2 cellular contexts compared by ENCODE assay signal in the genomic region with DNA sequence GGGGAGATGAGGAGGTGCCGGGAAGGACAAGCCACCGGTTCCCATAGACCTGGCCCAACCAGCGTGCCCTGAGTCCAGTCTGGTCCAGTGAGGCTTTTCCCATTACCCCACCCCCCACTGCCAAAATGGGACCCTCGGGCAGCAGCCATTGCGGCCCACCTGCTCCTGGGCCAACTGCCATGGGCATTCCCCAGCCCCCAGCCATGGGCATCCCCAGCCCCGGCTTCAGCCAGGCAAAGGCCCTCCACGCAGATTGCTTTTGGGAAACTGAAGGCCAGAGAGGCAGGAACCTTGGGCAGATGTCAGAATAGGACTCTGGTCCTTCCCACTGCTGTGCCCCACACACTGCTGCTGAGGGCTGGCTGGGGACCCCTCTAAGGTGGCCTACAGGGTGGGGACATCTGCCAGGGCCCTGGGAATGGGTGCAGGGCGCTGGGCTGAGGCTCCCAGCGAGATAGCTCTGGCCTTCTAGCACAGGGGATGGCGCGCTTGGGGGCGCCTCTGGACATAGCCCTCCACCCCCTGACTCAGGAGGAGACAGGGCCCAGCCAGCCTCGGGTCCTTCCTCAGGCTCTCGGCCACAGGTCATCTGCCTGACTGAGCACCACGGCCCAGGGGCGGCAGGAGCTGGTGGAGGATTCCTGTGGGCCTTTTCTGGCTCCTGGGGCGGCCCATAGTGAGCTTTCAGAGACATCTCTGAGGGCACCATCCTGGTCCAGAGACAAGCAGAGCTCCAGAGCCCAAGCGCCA.
TF ChIP-seq lines count a peak whose summit lies in the region.

No MANE protein-coding gene starts in this region.

TF ChIP-seq in GM12878, 131 proteins besides CTCF, POLR2A, EP300 and RAD21 (continues in another document):
- TF ChIP-seq BACH1 (IDR thresholded peaks at IDR 0.05; ENCODE audit: borderline replicate concordance) (peak; percentile 12; the same call in 1 of the 2 replicates), POLR2AphosphoS5 (IDR thresholded peaks at IDR 0.05; ENCODE audit: low read length) (peak; percentile 56), ZNF592 (IDR thresholded peaks at IDR 0.05) (no peak), SMC3 (IDR thresholded peaks at IDR 0.05; ENCODE audit: borderline replicate concordance, low read length) (no peak), FOXK2 (IDR thresholded peaks at IDR 0.05) (no peak), NFXL1 (IDR thresholded peaks at IDR 0.05; ENCODE audit: borderline replicate concordance) (no peak), POLR2AphosphoS2 (IDR thresholded peaks at IDR 0.05; ENCODE audit: low read depth, low read length) (peak; percentile 22; the same call in 1 of the 2 replicates), NRF1 (conservative IDR thresholded peaks at IDR 0.05; ENCODE audit: low read depth, low read length) (no peak), ZNF622 (IDR thresholded peaks at IDR 0.05) (no peak), SRF (IDR thresholded peaks at IDR 0.05; ENCODE audit: low read depth in 2 of 2, low read length in 2 of 2) (no peak), ZSCAN29 (IDR thresholded peaks at IDR 0.05) (no peak), CHD2 (IDR thresholded peaks at IDR 0.05; ENCODE audit: borderline replicate concordance, low read depth, low read length) (no peak)
- TF ChIP-seq, protein P1, sequence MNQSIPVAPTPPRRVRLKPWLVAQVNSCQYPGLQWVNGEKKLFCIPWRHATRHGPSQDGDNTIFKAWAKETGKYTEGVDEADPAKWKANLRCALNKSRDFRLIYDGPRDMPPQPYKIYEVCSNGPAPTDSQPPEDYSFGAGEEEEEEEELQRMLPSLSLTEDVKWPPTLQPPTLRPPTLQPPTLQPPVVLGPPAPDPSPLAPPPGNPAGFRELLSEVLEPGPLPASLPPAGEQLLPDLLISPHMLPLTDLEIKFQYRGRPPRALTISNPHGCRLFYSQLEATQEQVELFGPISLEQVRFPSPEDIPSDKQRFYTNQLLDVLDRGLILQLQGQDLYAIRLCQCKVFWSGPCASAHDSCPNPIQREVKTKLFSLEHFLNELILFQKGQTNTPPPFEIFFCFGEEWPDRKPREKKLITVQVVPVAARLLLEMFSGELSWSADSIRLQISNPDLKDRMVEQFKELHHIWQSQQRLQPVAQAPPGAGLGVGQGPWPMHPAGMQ (IDR thresholded peaks at IDR 0.05; ENCODE audit: borderline replicate concordance) = no peak
- TF ChIP-seq, protein P2, sequence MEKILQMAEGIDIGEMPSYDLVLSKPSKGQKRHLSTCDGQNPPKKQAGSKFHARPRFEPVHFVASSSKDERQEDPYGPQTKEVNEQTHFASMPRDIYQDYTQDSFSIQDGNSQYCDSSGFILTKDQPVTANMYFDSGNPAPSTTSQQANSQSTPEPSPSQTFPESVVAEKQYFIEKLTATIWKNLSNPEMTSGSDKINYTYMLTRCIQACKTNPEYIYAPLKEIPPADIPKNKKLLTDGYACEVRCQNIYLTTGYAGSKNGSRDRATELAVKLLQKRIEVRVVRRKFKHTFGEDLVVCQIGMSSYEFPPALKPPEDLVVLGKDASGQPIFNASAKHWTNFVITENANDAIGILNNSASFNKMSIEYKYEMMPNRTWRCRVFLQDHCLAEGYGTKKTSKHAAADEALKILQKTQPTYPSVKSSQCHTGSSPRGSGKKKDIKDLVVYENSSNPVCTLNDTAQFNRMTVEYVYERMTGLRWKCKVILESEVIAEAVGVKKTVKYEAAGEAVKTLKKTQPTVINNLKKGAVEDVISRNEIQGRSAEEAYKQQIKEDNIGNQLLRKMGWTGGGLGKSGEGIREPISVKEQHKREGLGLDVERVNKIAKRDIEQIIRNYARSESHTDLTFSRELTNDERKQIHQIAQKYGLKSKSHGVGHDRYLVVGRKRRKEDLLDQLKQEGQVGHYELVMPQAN (conservative IDR thresholded peaks at IDR 0.05) = no peak

TF ChIP-seq in HEK293T, 16 proteins besides CTCF, POLR2A, EP300 and RAD21:
- no peak for TF ChIP-seq TARDBP (IDR thresholded peaks at IDR 0.05)
- TF ChIP-seq LEF1 (IDR thresholded peaks at IDR 0.05; ENCODE audit: borderline replicate concordance) = no peak
- no peak for TF ChIP-seq PKNOX1 (IDR thresholded peaks at IDR 0.05)
- no peak for TF ChIP-seq FOXM1 (IDR thresholded peaks at IDR 0.05; ENCODE audit: borderline replicate concordance)
- no peak for TF ChIP-seq NFRKB (IDR thresholded peaks at IDR 0.05)
- no peak for TF ChIP-seq FOXA1 (IDR thresholded peaks at IDR 0.05)
- TF ChIP-seq FOXK2 (IDR thresholded peaks at IDR 0.05) = no peak
- TF ChIP-seq BHLHE40 (IDR thresholded peaks at IDR 0.05; ENCODE audit: borderline replicate concordance) = no peak
- no peak for TF ChIP-seq ZNF384 (IDR thresholded peaks at IDR 0.05)
- no peak for TF ChIP-seq SP1 (IDR thresholded peaks at IDR 0.05)
- no peak for TF ChIP-seq CTBP1 (IDR thresholded peaks at IDR 0.05; ENCODE audit: borderline replicate concordance)
- TF ChIP-seq L3MBTL2 (conservative IDR thresholded peaks at IDR 0.05) = no peak
- no peak for TF ChIP-seq ARNT (IDR thresholded peaks at IDR 0.05)
- no peak for TF ChIP-seq SUZ12 (IDR thresholded peaks at IDR 0.05)
